ENCODE assay signal across 1 cellular context in the genomic region with DNA sequence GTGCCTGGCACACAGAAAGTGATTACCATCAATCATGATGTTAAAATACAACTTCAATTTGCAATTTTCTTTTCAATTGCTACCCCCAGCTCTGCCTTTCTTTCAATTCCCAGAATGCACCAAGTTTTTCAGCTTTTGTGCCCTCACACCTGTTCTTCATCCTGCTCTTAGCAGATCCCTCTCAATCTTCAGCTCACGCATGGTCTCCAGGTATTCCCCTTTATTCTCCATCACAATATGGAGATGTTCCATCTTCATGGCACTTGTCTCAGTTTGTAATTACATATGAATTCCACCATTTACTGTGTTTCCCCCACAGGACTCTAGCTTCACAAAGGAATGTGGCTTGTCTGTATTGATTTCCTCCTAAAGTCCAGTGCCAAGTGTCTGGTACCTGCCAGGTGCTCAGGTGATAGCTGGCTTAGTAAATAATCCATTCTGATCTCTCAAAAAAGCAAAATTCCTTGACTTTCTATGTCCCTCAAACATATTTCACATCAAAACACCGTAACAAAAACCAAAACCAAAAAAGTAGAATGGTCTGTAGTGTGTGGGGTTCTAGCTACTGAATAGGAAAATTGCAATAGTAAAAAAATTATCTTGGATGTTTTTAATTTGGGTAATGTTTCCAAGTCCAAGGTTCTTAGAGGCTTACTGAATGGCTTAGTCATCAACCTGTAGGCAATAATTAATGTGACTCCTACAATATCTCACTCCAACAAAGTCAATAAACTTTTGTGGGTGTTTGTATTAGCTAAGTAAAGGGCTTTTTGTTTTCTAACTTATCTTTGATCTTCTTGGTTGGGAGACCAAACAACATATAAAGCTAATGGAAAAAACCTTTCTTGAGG.
TF ChIP-seq lines count a peak whose summit lies in the region.

No MANE protein-coding gene starts in this region.

TF ChIP-seq in HepG2, 621 proteins besides CTCF, POLR2A, EP300 and RAD21 (continued from another document and continues in another):
- TF ChIP-seq ZKSCAN1 (IDR thresholded peaks at IDR 0.05; ENCODE audit: low read length) (no peak), ZNF101 (CRISPR knock-in tag; IDR thresholded peaks at IDR 0.05; ENCODE audit: borderline replicate concordance, low read depth) (no peak), ZNF382 (CRISPR knock-in tag; IDR thresholded peaks at IDR 0.05; ENCODE audit: borderline replicate concordance) (no peak), ZMAT3 (CRISPR knock-in tag; conservative IDR thresholded peaks at IDR 0.05) (no peak; the same call in 1 of the 2 replicates), ZNF17 (CRISPR knock-in tag; IDR thresholded peaks at IDR 0.05) (no peak), TSC22D2 (CRISPR knock-in tag; IDR thresholded peaks at IDR 0.05; ENCODE audit: borderline replicate concordance) (no peak), ZNF232 (CRISPR knock-in tag; IDR thresholded peaks at IDR 0.05; ENCODE audit: borderline replicate concordance) (0 out of 2 replicates have a peak, but pooled peaks have one; percentile 55), XRCC5 (optimal IDR thresholded peaks at IDR 0.05; ENCODE audit: low read length) (no peak), AKAP8 (CRISPR knock-in tag; IDR thresholded peaks at IDR 0.05) (no peak), ZNF773 (CRISPR knock-in tag; IDR thresholded peaks at IDR 0.05; ENCODE audit: borderline replicate concordance) (no peak), TBX3 (IDR thresholded peaks at IDR 0.05; ENCODE audit: borderline replicate concordance) (peak; percentile 86; the same call in 1 of the 2 replicates), ZNF768 (CRISPR knock-in tag; IDR thresholded peaks at IDR 0.05) (no peak), ATF7 (IDR thresholded peaks at IDR 0.05) (no peak), ATF7 (CRISPR knock-in tag; IDR thresholded peaks at IDR 0.05) (no peak), SIX1 (CRISPR knock-in tag; IDR thresholded peaks at IDR 0.05; ENCODE audit: borderline replicate concordance) (no peak; the same call in 1 of the 2 replicates), TOE1 (CRISPR knock-in tag; IDR thresholded peaks at IDR 0.05) (no peak), MXD4 (CRISPR knock-in tag; IDR thresholded peaks at IDR 0.05) (no peak), JUND (CRISPR knock-in tag; IDR thresholded peaks at IDR 0.05) (peak; percentile 34; the same call in 1 of the 2 replicates), CENPX (CRISPR knock-in tag; IDR thresholded peaks at IDR 0.05) (no peak), NPAS2 (CRISPR knock-in tag; IDR thresholded peaks at IDR 0.05; ENCODE audit: borderline replicate concordance) (no peak), ZNF234 (CRISPR knock-in tag; conservative IDR thresholded peaks at IDR 0.05) (no peak), FOXO1 (CRISPR knock-in tag; IDR thresholded peaks at IDR 0.05) (peak; percentile 62), LCORL (IDR thresholded peaks at IDR 0.05) (no peak; the same call in 1 of the 2 replicates), LCORL (CRISPR knock-in tag; IDR thresholded peaks at IDR 0.05) (no peak; the same call in 1 of the 2 replicates), ZNF317 (CRISPR knock-in tag; IDR thresholded peaks at IDR 0.05) (peak; percentile 28; the same call in 1 of the 2 replicates), ZNF253 (CRISPR knock-in tag; IDR thresholded peaks at IDR 0.05; ENCODE audit: borderline replicate concordance) (no peak), NR2F1 (CRISPR knock-in tag; IDR thresholded peaks at IDR 0.05) (peak in 1 of 2 experiments; percentile 12; a peak in 1 of 4 replicates), PPARG (CRISPR knock-in tag; conservative IDR thresholded peaks at IDR 0.05) (no peak; the same call in 1 of the 2 replicates), SP140L (CRISPR knock-in tag; IDR thresholded peaks at IDR 0.05; ENCODE audit: borderline replicate concordance) (no peak), NR1H2 (CRISPR knock-in tag; IDR thresholded peaks at IDR 0.05; ENCODE audit: borderline replicate concordance, low read depth) (no peak), HOXA7 (CRISPR knock-in tag; IDR thresholded peaks at IDR 0.05) (no peak), ZNF354B (CRISPR knock-in tag; IDR thresholded peaks at IDR 0.05) (no peak), FOXP1 (IDR thresholded peaks at IDR 0.05) (peak; percentile 64; the same call in 1 of the 2 replicates), FOXP1 (CRISPR knock-in tag; IDR thresholded peaks at IDR 0.05) (peak; percentile 79), NFATC3 (CRISPR knock-in tag; IDR thresholded peaks at IDR 0.05) (no peak), ZNF543 (CRISPR knock-in tag; IDR thresholded peaks at IDR 0.05) (peak; percentile 20; the same call in 1 of the 2 replicates), ZNF567 (CRISPR knock-in tag; IDR thresholded peaks at IDR 0.05; ENCODE audit: borderline replicate concordance) (no peak), ZKSCAN5 (CRISPR knock-in tag; IDR thresholded peaks at IDR 0.05) (no peak), FOXK2 (IDR thresholded peaks at IDR 0.05) (no peak), MED8 (CRISPR knock-in tag; IDR thresholded peaks at IDR 0.05; ENCODE audit: insufficient replicate concordance) (peak; percentile 11), NFE2L2 (IDR thresholded peaks at IDR 0.05; ENCODE audit: low read length) (no peak), ZNF552 (CRISPR knock-in tag; IDR thresholded peaks at IDR 0.05; ENCODE audit: borderline replicate concordance) (no peak), ZNF790 (CRISPR knock-in tag; IDR thresholded peaks at IDR 0.05; ENCODE audit: borderline replicate concordance) (no peak), ZNF510 (CRISPR knock-in tag; IDR thresholded peaks at IDR 0.05; ENCODE audit: low read depth) (no peak), MTA1 (CRISPR knock-in tag; IDR thresholded peaks at IDR 0.05; ENCODE audit: borderline replicate concordance) (no peak; the same call in 1 of the 2 replicates)
- TF ChIP-seq, protein P1, sequence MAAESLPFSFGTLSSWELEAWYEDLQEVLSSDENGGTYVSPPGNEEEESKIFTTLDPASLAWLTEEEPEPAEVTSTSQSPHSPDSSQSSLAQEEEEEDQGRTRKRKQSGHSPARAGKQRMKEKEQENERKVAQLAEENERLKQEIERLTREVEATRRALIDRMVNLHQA (CRISPR knock-in tag; IDR thresholded peaks at IDR 0.05), result no peak
- TF ChIP-seq, protein P2, sequence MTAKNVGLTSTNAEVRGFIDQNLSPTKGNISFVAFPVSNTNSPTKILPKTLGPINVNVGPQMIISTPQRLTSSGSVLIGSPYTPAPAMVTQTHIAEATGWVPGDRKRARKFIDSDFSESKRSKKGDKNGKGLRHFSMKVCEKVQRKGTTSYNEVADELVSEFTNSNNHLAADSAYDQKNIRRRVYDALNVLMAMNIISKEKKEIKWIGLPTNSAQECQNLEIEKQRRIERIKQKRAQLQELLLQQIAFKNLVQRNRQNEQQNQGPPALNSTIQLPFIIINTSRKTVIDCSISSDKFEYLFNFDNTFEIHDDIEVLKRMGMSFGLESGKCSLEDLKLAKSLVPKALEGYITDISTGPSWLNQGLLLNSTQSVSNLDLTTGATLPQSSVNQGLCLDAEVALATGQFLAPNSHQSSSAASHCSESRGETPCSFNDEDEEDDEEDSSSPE (CRISPR knock-in tag; IDR thresholded peaks at IDR 0.05), result no peak
- TF ChIP-seq, protein P3, sequence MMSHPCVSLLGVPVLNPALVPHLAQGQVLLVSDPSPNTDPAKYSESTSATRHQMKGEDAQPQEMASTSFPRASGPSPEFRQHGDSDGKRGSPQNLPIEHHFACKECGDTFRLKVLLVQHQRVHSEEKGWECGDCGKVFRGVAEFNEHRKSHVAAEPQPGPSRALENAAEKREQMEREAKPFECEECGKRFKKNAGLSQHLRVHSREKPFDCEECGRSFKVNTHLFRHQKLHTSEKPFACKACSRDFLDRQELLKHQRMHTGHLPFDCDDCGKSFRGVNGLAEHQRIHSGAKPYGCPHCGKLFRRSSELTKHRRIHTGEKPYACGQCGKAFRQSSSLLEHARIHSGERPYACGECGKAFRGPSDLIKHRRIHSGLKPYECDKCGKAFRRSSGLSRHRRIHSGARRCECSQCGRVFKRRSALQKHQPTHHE (CRISPR knock-in tag; IDR thresholded peaks at IDR 0.05; ENCODE audit: borderline replicate concordance), result no peak
- TF ChIP-seq, protein P4, sequence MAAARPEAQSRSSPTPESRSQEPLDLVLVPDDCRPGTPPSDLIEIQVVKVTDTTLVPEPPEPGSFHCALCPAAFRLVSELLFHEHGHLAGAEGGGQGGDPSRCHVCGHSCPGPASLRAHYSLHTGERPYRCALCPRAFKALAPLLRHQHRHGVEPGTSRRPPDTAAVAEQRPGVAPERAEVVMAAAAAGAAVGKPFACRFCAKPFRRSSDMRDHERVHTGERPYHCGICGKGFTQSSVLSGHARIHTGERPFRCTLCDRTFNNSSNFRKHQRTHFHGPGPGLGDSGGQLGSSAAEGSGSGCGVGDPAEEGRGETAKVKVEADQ (CRISPR knock-in tag; IDR thresholded peaks at IDR 0.05; ENCODE audit: borderline replicate concordance), result no peak
- TF ChIP-seq, protein P5, sequence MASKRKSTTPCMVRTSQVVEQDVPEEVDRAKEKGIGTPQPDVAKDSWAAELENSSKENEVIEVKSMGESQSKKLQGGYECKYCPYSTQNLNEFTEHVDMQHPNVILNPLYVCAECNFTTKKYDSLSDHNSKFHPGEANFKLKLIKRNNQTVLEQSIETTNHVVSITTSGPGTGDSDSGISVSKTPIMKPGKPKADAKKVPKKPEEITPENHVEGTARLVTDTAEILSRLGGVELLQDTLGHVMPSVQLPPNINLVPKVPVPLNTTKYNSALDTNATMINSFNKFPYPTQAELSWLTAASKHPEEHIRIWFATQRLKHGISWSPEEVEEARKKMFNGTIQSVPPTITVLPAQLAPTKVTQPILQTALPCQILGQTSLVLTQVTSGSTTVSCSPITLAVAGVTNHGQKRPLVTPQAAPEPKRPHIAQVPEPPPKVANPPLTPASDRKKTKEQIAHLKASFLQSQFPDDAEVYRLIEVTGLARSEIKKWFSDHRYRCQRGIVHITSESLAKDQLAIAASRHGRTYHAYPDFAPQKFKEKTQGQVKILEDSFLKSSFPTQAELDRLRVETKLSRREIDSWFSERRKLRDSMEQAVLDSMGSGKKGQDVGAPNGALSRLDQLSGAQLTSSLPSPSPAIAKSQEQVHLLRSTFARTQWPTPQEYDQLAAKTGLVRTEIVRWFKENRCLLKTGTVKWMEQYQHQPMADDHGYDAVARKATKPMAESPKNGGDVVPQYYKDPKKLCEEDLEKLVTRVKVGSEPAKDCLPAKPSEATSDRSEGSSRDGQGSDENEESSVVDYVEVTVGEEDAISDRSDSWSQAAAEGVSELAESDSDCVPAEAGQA (IDR thresholded peaks at IDR 0.05; ENCODE audit: low read depth), result peak; percentile 34; the same call in 1 of the 2 replicates
- TF ChIP-seq, protein P5 (CRISPR knock-in tag; IDR thresholded peaks at IDR 0.05; ENCODE audit: borderline replicate concordance), result peak; percentile 73; the same call in 1 of the 2 replicates
- TF ChIP-seq, protein P6, sequence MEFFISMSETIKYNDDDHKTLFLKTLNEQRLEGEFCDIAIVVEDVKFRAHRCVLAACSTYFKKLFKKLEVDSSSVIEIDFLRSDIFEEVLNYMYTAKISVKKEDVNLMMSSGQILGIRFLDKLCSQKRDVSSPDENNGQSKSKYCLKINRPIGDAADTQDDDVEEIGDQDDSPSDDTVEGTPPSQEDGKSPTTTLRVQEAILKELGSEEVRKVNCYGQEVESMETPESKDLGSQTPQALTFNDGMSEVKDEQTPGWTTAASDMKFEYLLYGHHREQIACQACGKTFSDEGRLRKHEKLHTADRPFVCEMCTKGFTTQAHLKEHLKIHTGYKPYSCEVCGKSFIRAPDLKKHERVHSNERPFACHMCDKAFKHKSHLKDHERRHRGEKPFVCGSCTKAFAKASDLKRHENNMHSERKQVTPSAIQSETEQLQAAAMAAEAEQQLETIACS (CRISPR knock-in tag; IDR thresholded peaks at IDR 0.05), result no peak
- TF ChIP-seq, protein P7, sequence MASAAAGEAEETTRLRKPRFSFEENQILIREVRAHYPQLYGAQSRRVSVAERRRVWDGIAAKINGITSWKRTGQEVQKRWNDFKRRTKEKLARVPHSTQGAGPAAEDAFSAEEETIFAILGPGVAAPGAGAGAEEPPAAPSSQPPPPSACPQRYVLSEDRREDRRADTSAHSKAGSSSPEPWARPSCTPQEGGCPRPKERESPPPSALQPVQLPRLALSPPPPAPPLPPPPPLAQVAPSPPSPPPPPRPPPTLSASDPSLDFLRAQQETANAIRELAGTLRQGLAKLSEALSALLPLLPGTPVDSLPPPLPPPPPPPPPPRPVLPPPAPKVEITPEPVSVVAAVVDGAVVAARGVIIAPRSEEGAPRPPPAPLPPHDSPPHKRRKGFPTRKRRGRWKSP (CRISPR knock-in tag; IDR thresholded peaks at IDR 0.05), result no peak; the same call in 1 of the 2 replicates
- TF ChIP-seq, protein P8, sequence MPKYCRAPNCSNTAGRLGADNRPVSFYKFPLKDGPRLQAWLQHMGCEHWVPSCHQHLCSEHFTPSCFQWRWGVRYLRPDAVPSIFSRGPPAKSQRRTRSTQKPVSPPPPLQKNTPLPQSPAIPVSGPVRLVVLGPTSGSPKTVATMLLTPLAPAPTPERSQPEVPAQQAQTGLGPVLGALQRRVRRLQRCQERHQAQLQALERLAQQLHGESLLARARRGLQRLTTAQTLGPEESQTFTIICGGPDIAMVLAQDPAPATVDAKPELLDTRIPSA (CRISPR knock-in tag; IDR thresholded peaks at IDR 0.05; ENCODE audit: borderline replicate concordance), result no peak
- TF ChIP-seq, protein P9, sequence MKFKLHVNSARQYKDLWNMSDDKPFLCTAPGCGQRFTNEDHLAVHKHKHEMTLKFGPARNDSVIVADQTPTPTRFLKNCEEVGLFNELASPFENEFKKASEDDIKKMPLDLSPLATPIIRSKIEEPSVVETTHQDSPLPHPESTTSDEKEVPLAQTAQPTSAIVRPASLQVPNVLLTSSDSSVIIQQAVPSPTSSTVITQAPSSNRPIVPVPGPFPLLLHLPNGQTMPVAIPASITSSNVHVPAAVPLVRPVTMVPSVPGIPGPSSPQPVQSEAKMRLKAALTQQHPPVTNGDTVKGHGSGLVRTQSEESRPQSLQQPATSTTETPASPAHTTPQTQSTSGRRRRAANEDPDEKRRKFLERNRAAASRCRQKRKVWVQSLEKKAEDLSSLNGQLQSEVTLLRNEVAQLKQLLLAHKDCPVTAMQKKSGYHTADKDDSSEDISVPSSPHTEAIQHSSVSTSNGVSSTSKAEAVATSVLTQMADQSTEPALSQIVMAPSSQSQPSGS (CRISPR knock-in tag; IDR thresholded peaks at IDR 0.05), result peak; percentile 42; the same call in 1 of the 2 replicates
